In the genomic region with DNA sequence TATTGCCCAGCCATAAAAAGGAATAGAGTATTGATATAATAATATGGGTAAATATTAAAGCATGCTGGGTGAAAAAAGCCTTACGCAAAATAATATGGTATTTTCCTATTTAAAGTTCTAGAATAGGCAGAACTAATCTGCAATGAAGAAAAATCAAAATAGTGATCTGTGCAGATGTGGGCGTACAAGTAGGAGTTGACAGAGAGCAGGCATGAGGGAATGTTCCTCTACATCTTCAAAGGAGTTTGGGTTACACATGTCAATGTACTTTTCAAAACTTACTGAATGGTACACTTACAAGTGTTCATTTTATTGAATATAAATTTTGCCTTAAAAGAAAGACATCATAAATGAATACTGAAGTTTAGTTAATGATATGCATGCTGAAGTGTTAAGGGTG, we compare ENCODE assay signal across 34 cellular contexts.
"Had no signal": no experiment of that assay in that cellular context is flagged by ENCODE, and none has a peak within 500 bp of the region (broad histone marks: within the 10 kb centered on the region; RNA-seq: fewer than 3 reads in every experiment).

No MANE protein-coding gene starts in this region.

- DNase-seq: Karpas-422, Kasumi-1, MM.1S, MV-4-11, NCI-H1048, NCI-H1092, NCI-H1092 treated with DMSO at 0.1 percent for 48 hours, NCI-H1105, NCI-H1105 treated with DMSO at 0.1 percent for 48 hours, NCI-H1417, NCI-H1417 treated with DMSO at 0.1 percent for 48 hours, NCI-H1436, NCI-H1436 treated with DMSO at 0.1 percent for 48 hours, NCI-H146, NCI-H1694, NCI-H1694 treated with DMSO at 0.1 percent for 48 hours, NCI-H187, NCI-H187 treated with DMSO at 0.1 percent for 48 hours, NCI-H1930, NCI-H2029, NCI-H2029 treated with DMSO at 0.1 percent for 48 hours, NCI-H2081, NCI-H2081 treated with DMSO at 0.1 percent for 48 hours, NCI-H2107, NCI-H2171, NCI-H2171 treated with DMSO at 0.1 percent for 48 hours, NCI-H2227 treated with DMSO at 0.1 percent for 48 hours, NCI-H226, NCI-H345, NCI-H446, NCI-H446 treated with DMSO at 0.1 percent for 48 hours, NCI-H510A, NCI-H510A treated with DMSO at 0.1 percent for 48 hours, NCI-H524 had no signal
